Comparison of ENCODE assay signal across 8 cellular contexts in the genomic region with DNA sequence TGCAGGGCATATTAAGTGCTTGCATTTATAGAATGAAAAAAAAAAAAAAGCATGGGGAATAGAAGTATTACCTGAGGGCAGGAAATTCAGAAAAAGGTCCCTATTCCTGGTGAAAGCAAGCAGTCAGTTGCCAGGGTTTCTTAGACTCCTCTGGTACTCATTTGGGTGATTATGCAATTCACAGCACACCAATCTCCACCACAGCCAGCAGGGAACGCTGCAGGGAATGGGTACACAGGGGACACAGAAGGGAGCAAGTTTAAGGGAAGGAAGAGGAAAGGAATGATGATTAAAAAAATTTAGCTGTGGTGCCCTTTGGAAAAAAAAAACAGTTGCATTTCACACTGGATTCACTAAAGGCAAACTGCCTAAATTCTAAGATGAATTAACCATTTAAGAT. TPM values are rescaled to one million over a fixed set of nuclear protein-coding genes. Genes with fewer than 3 reads are reported as not detected.
DNase-seq lines count a peak whose midpoint lies in the region; ATAC-seq and TF ChIP-seq lines count a peak whose summit lies in the region.

No MANE protein-coding gene starts in this region.

- no peak overlapping the region for H2AFZ ChIP-seq in GM23248

- H3K9me2 ChIP-seq in GM23248 (ENCODE audit: insufficient read depth), result no peaks in the 10 kb centered on the region

- H3K9ac ChIP-seq in GM23248 (peak overlapping the region; percentile 39), SK-N-MC (ENCODE audit: insufficient read length) (peak overlapping the region; percentile 41)

- DNase-seq in ACHN, result peak; percentile 69
- DNase-seq in GM23248, result peak; percentile 82
- DNase-seq in SK-N-MC (ENCODE audit: low read depth, low spot score), result peak; percentile 94
- DNase-seq in foreskin fibroblast, result peak; percentile 54 to 77
- DNase-seq in sciatic nerve (ENCODE audit: low spot score), result no peak
- DNase-seq in Peyer's patch, result no peak
- DNase-seq in epidermal melanocyte (ENCODE audit: insufficient read length, low spot score), result no peak
- no peak for DNase-seq in stimulated activated CD4-positive, alpha-beta T cell treated with anti-CD3 and anti-CD28 coated beads, Interleukin-1b, Interleukin-23, amount 100 ng/mL, for 48 hours

- intact Hi-C loops in sciatic nerve (cut with DNase I), result no loop called here

- TF ChIP-seq CTCF in foreskin fibroblast (IDR thresholded peaks at IDR 0.05; ENCODE audit: low read depth, low read length) (peak; percentile 44), Peyer's patch (IDR thresholded peaks at IDR 0.05) (peak in 3 of 6 experiments; percentile 14 to 33 (median 25))

- peaks cover 37% of the 10 kb centered on the region for H3K4me1 ChIP-seq in GM23248 (ENCODE audit: insufficient read depth)
- peaks cover 0 to 13% (median 0%) of the 10 kb centered on the region in 4 donors for H3K4me1 ChIP-seq in Peyer's patch

- peak overlapping the region; percentile 46 for H3K4me3 ChIP-seq in GM23248
- H3K4me3 ChIP-seq in SK-N-MC, result peak overlapping the region; percentile 66
- H3K4me3 ChIP-seq in foreskin fibroblast (ENCODE audit: low read depth in 1 of 2, low read length in 2 of 2), result peak overlapping the region in 1 of 2 donors; percentile 3
- no peak overlapping the region for H3K4me3 ChIP-seq in Peyer's patch

- H3K27me3 ChIP-seq in GM23248 (replicated peaks; ENCODE audit: insufficient read depth), result no peaks in the 10 kb centered on the region
- no peaks in the 10 kb centered on the region for H3K27me3 ChIP-seq in Peyer's patch

- H3K9me3 ChIP-seq in GM23248 (ENCODE audit: low read depth) (no peaks in the 10 kb centered on the region), SK-N-MC (ENCODE audit: low read depth, low read length) (0 out of 2 replicates have a peak, but pooled peaks cover 4% of the 10 kb centered on the region), Peyer's patch (no peaks in the 10 kb centered on the region)

- TF ChIP-seq POLR2A in Peyer's patch (IDR thresholded peaks at IDR 0.05), result no peak

- ATAC-seq in sciatic nerve, result peak; percentile 85

- peaks cover 5% of the 10 kb centered on the region; the same call in 1 of the 2 replicates for H4K20me1 ChIP-seq in GM23248 (ENCODE audit: insufficient read depth)

- WGBS in GM23248 (ENCODE audit: low coverage in 1 of 2, low lambda C conversion rate in 2 of 2, missing lambda C conversion rate in 2 of 2), 2 experiments, result 0% methylated on average over 1 of the region's 1 CpG

- H3K27ac ChIP-seq in GM23248, result peak overlapping the region; percentile 77
- H3K27ac ChIP-seq in SK-N-MC, result peak overlapping the region; percentile 89
- H3K27ac ChIP-seq in Peyer's patch, result no peak overlapping the region

- H3K79me2 ChIP-seq in GM23248 (ENCODE audit: insufficient read depth), result peaks cover 97% of the 10 kb centered on the region

- peaks cover 33% of the 10 kb centered on the region for H3F3A ChIP-seq in GM23248 (ENCODE audit: insufficient read depth)

- H3K4me2 ChIP-seq in GM23248 (ENCODE audit: unreplicated experiment), result peak overlapping the region; percentile 61

- H3K36me3 ChIP-seq in GM23248 (ENCODE audit: low read depth) (no peaks in the 10 kb centered on the region), SK-N-MC (ENCODE audit: insufficient read depth, low read length) (no peaks in the 10 kb centered on the region), Peyer's patch (no peaks in the 10 kb centered on the region)

- in situ Hi-C loops in ACHN (cut with HindIII; ENCODE audit: low pct_ligation_motif_present, low pct_unique_long_range_greater_than_20kb, low sequenced_read_pairs) (no loop called here), GM23248 (cut with MboI) (no loop called here)

RNA-seq across cellular contexts. Expression of a gene that starts 14.2 kb away (rescaled TPM):
- total RNA-seq in GM23248 (2014; rRNA removed; shearing (Covaris generic)), result 26.2 and 31.0 TPM in 2 replicates
- polyA plus RNA-seq in GM23248 (2016; fragmentation: Nextera tagmentation; extraction: Ambion mirVana), result 14.9 and 17.7 TPM in 2 replicates
- total RNA-seq in sciatic nerve, result 40.4 TPM
- 10 to 100 TPM; 20.6 to 56.9 (median 27.9) TPM for total RNA-seq in Peyer's patch

Comparison
In these comparisons a context has a peak if more than half of its experiments do, and no peak if none do; other contexts are left out.
1. DNase-seq: peak in ACHN (single experiment), GM23248 (single experiment), SK-N-MC (single experiment) and foreskin fibroblast (2 of 2); none in sciatic nerve (single experiment), Peyer's patch (0 of 3), epidermal melanocyte (single experiment) and stimulated activated CD4-positive, alpha-beta T cell treated with anti-CD3 and anti-CD28 coated beads, Interleukin-1b, Interleukin-23, amount 100 ng/mL, for 48 hours (single experiment).
2. H3K27ac ChIP-seq: peak in GM23248 (single experiment) and SK-N-MC (single experiment); none in Peyer's patch (0 of 4).
3. H3K4me3 ChIP-seq: peak in GM23248 (single experiment) and SK-N-MC (single experiment); none in Peyer's patch (0 of 4).